Comparison of ENCODE assay signal across 30 cellular contexts in the genomic region with DNA sequence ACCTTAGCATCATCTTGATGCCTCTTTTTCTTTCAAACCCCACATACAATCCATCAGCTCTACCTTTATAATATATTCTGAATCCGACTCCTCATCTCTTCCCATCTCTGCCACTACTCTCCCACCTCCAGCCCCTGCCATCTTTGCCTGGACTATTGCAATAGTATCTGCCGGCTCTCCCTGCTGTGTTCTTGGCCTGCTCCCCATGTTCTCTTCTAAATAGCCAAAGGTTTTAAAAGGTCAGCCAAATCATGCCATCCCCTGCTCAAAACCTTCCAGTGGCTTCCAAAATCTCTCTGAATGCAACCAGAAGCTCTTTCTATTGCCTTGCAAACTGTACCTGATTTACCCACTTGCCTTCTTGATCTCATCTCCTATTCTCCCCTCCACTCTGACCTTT.
"Had no signal": no experiment of that assay in that cellular context is flagged by ENCODE, and none has a peak within 500 bp of the region (broad histone marks: within the 10 kb centered on the region; RNA-seq: fewer than 3 reads in every experiment).

No MANE protein-coding gene starts in this region.

- H3K4me2 ChIP-seq: neural progenitor cell had no signal

- DNase-seq: effector CD4-positive, alpha-beta T cell; foreskin fibroblast; glutamatergic neuron; heart right ventricle; hippocampal formation; immature natural killer cell; islet precursor cell; kidney glomerular epithelial cell; left colon; left ventricle myocardium superior; mucosa of descending colon; naive B cell; sigmoid colon; stimulated activated CD4-positive, alpha-beta T cell treated with anti-CD3 and anti-CD28 coated beads, Interleukin-2, amount 100 ng/mL, for 24 hours; stimulated activated CD4-positive, alpha-beta T cell treated with anti-CD3 and anti-CD28 coated beads, Interleukin-4, amount 100 ng/mL, for 24 hours; stimulated activated naive CD4-positive, alpha-beta T cell treated with Interleukin-2 at 50 U/mL for 16 hours; stomach; thyroid gland had no signal

- H3K9me3 Mint-ChIP-seq: central memory CD8-positive, alpha-beta T cell; immature natural killer cell; natural killer cell treated with Interleukin-12 subunit alpha and Interleukin-12 subunit beta and Interleukin-15 and Interleukin-18, amount 100 ng/mL, for 72 hours; neural progenitor cell; type B pancreatic cell had no signal

- H3K9ac ChIP-seq: neural progenitor cell, parathyroid adenoma had no signal

- ATAC-seq: left colon; left ventricle myocardium superior; mucosa of descending colon; natural killer cell treated with Interleukin-12 subunit alpha and Interleukin-12 subunit beta and Interleukin-15 and Interleukin-18, amount 100 ng/mL, for 72 hours; stimulated activated effector memory CD8-positive, alpha-beta T cell treated with anti-CD3 and anti-CD28 coated beads, Interleukin-12 subunit alpha, Interleukin-12 subunit beta, amount 100 ng/mL, for 72 hours had no signal

- H3K9me3 ChIP-seq: heart right ventricle, mucosa of descending colon, prostate gland, right atrium auricular region, sigmoid colon, stomach, thyroid gland had no signal

- H3K27me3 ChIP-seq: heart right ventricle, neural progenitor cell, right atrium auricular region, sigmoid colon, stomach, thyroid gland had no signal

- H3K36me3 Mint-ChIP-seq: immature natural killer cell; mesothelial cell of epicardium; natural killer cell treated with Interleukin-12 subunit alpha and Interleukin-12 subunit beta and Interleukin-15 and Interleukin-18, amount 100 ng/mL, for 72 hours; neural progenitor cell; stimulated activated effector memory CD8-positive, alpha-beta T cell treated with anti-CD3 and anti-CD28 coated beads, Interleukin-12 subunit alpha, Interleukin-12 subunit beta, amount 100 ng/mL, for 72 hours; type B pancreatic cell had no signal

- H3K4me3 Mint-ChIP-seq: central memory CD8-positive, alpha-beta T cell; immature natural killer cell; memory B cell; mesothelial cell of epicardium; naive B cell; natural killer cell treated with Interleukin-12 subunit alpha and Interleukin-12 subunit beta and Interleukin-15 and Interleukin-18, amount 100 ng/mL, for 72 hours; neural progenitor cell; stimulated activated effector memory CD8-positive, alpha-beta T cell treated with anti-CD3 and anti-CD28 coated beads, Interleukin-12 subunit alpha, Interleukin-12 subunit beta, amount 100 ng/mL, for 72 hours; type B pancreatic cell had no signal

- H3K27me3 Mint-ChIP-seq: central memory CD8-positive, alpha-beta T cell; type B pancreatic cell had no signal

- H3K27ac ChIP-seq: coronary artery, heart right ventricle, neural progenitor cell, parathyroid adenoma, prostate gland, right atrium auricular region, sigmoid colon, thyroid gland had no signal

- H2AFZ ChIP-seq: neural progenitor cell, parathyroid adenoma had no signal

- H3K79me2 ChIP-seq: parathyroid adenoma had no signal

- H3K4me1 ChIP-seq: parathyroid adenoma had no signal

- H3K27ac Mint-ChIP-seq: memory B cell; mesothelial cell of epicardium; neural progenitor cell; stimulated activated effector memory CD8-positive, alpha-beta T cell treated with anti-CD3 and anti-CD28 coated beads, Interleukin-12 subunit alpha, Interleukin-12 subunit beta, amount 100 ng/mL, for 72 hours; type B pancreatic cell had no signal

- H3K36me3 ChIP-seq: heart right ventricle, neural progenitor cell, prostate gland, right atrium auricular region, sigmoid colon, stomach, thyroid gland had no signal

- H3K4me1 Mint-ChIP-seq: central memory CD8-positive, alpha-beta T cell; immature natural killer cell; memory B cell; naive B cell; stimulated activated effector memory CD8-positive, alpha-beta T cell treated with anti-CD3 and anti-CD28 coated beads, Interleukin-12 subunit alpha, Interleukin-12 subunit beta, amount 100 ng/mL, for 72 hours had no signal

- H3K4me3 ChIP-seq: coronary artery, heart right ventricle, lung, mucosa of descending colon, neural progenitor cell, prostate gland, right atrium auricular region, sigmoid colon, stomach, thyroid gland had no signal
